Comparison of ENCODE assay signal across 8 cellular contexts in the genomic region with DNA sequence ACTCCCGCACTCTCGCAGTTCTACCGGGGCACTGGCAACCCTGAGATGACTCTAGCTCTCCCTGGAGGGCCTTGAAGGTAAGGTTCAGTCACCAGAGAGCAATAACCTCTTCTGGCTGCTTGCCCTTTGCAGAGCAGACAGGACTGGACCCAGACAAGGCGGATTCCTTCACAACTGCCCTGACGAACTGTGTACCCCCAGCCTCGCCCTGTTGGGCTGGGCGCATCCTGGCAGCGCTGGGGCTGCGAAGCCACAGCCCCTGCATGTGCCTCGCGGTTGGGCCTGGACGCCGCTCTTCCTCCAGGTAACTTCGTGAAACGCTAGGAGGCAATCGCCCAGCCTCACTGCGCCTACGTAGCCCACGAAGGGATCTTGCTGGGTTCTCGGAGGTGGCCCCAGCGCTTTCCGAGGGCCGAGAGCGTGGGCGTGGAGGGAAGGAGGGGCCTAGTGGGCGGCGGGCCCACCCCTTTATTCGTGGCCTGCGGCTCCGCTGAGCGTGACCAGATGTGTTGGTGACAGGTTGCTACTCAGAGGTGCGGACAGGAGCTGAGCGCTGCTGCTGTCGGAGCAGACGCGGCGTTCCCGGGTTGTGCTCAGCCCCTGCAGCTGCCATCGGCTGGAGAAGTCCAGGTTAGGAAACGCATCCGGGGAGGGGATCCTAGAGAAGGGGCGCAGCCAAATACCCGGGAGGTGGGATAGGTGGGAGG. TPM values are rescaled to one million over a fixed set of nuclear protein-coding genes. Genes with fewer than 3 reads are reported as not detected.
A peak's percentile ranks its signal among the peaks of the same experiment; 100 is the strongest.
DNase-seq lines count a peak whose midpoint lies in the region; ATAC-seq, FAIRE-seq and TF ChIP-seq lines count a peak whose summit lies in the region.

No MANE protein-coding gene starts in this region.

- CTCF ChIA-PET in CD8-positive, alpha-beta T cell (lab: Charles Lee): no interaction called here

- no peaks in the 10 kb centered on the region for H3K27me3 ChIP-seq in CD8-positive, alpha-beta T cell (ENCODE audit: insufficient read depth, low read length)

- H3K9me3 Mint-ChIP-seq in CD8-positive, alpha-beta T cell: no peaks in the 10 kb centered on the region
- no peaks in the 10 kb centered on the region for H3K9me3 Mint-ChIP-seq in dendritic cell treated with granulocyte-macrophage colony-stimulating factor and Interleukin-4, amounts not matched to agents 40 ng/mL and 50 ng/mL, for 4 days
- H3K9me3 Mint-ChIP-seq in natural killer cell: no peaks in the 10 kb centered on the region

- H3K4me3 Mint-ChIP-seq in CD8-positive, alpha-beta T cell: peak overlapping the region; percentile 83
- H3K4me3 Mint-ChIP-seq in dendritic cell treated with granulocyte-macrophage colony-stimulating factor and Interleukin-4, amounts not matched to agents 40 ng/mL and 50 ng/mL, for 4 days: peak overlapping the region; percentile 50
- peak overlapping the region; percentile 85 for H3K4me3 Mint-ChIP-seq in natural killer cell

- no peak overlapping the region for H3K27ac ChIP-seq in CD8-positive, alpha-beta T cell (ENCODE audit: low read depth, low read length)

- TF ChIP-seq CTCF in CD8-positive, alpha-beta T cell (IDR thresholded peaks at IDR 0.05): no peak
- no peak for TF ChIP-seq CTCF in natural killer cell (IDR thresholded peaks at IDR 0.05)

- H3K4me1 Mint-ChIP-seq in CD8-positive, alpha-beta T cell (ENCODE audit: low read depth): peaks cover 15% of the 10 kb centered on the region
- peaks cover 31% of the 10 kb centered on the region for H3K4me1 Mint-ChIP-seq in dendritic cell treated with granulocyte-macrophage colony-stimulating factor and Interleukin-4, amounts not matched to agents 40 ng/mL and 50 ng/mL, for 4 days (ENCODE audit: low read depth)
- peaks cover 12 to 37% of the 10 kb centered on the region in 2 donors for H3K4me1 Mint-ChIP-seq in natural killer cell

- peak overlapping the region; percentile 66 for H3K4me3 ChIP-seq in CD8-positive, alpha-beta T cell (ENCODE audit: low read depth, low read length)

- DNase-seq in CD8-positive, alpha-beta T cell: peak in 5 of 7 experiments; percentile 1 to 52 (median 20)
- DNase-seq in RCC 7860 (ENCODE audit: low spot score): peak; percentile 9
- DNase-seq in natural killer cell: no peak
- DNase-seq in GM19239 (ENCODE audit: insufficient read length, low spot score): no peak
- DNase-seq in superior temporal gyrus (ENCODE audit: extremely low spot score): no peak
- no peak for DNase-seq in SW 1271 (lab: John Stamatoyannopoulos, UW)

- ATAC-seq in CD8-positive, alpha-beta T cell: no peak
- peak; percentile 18 to 45 (median 27) for ATAC-seq in natural killer cell
- no peak for ATAC-seq in HG03469 (IDR thresholded peaks at IDR 0.05; ENCODE audit: unreplicated experiment)

- intact Hi-C loops in CD8-positive, alpha-beta T cell (cut with DNase I, micrococcal nuclease): loop anchor here (5.0 to 10.0 kb wide), 6 partner anchors 124 to 544 kb away; no protein-coding TSS in a partner anchor
- intact Hi-C loops in dendritic cell treated with granulocyte-macrophage colony-stimulating factor and Interleukin-4, amounts not matched to agents 40 ng/mL and 50 ng/mL, for 4 days (cut with micrococcal nuclease): loop anchor here (10.0 kb wide), 1 partner anchor 124 kb away; no protein-coding TSS in a partner anchor
- intact Hi-C loops in natural killer cell (cut with micrococcal nuclease): loop anchor here (10.0 kb wide), 1 partner anchor 224 kb away; no protein-coding TSS in a partner anchor

- no peak for FAIRE-seq in RCC 7860 (lab: Jason Lieb, UNC)
- FAIRE-seq in GM19239 (lab: Jason Lieb, UNC): no peak

- POLR2A ChIA-PET in CD8-positive, alpha-beta T cell (lab: Charles Lee): no interaction called here

- no peaks in the 10 kb centered on the region for H3K36me3 ChIP-seq in CD8-positive, alpha-beta T cell (ENCODE audit: insufficient read depth, low read length)

- H3K27me3 Mint-ChIP-seq in CD8-positive, alpha-beta T cell (ENCODE audit: low read depth): peaks cover 19% of the 10 kb centered on the region
- peaks cover 71% of the 10 kb centered on the region for H3K27me3 Mint-ChIP-seq in dendritic cell treated with granulocyte-macrophage colony-stimulating factor and Interleukin-4, amounts not matched to agents 40 ng/mL and 50 ng/mL, for 4 days
- peaks cover 25 to 26% of the 10 kb centered on the region in 2 donors for H3K27me3 Mint-ChIP-seq in natural killer cell (ENCODE audit: low read depth in 2 of 2)

- H3K9me3 ChIP-seq in CD8-positive, alpha-beta T cell (ENCODE audit: low read length): no peaks in the 10 kb centered on the region

- H3K4me1 ChIP-seq in CD8-positive, alpha-beta T cell (ENCODE audit: insufficient read depth, low read length): peaks cover 16% of the 10 kb centered on the region

- no peak overlapping the region for H3K27ac Mint-ChIP-seq in CD8-positive, alpha-beta T cell
- no peak overlapping the region for H3K27ac Mint-ChIP-seq in dendritic cell treated with granulocyte-macrophage colony-stimulating factor and Interleukin-4, amounts not matched to agents 40 ng/mL and 50 ng/mL, for 4 days
- no peak overlapping the region for H3K27ac Mint-ChIP-seq in natural killer cell

- H3K36me3 Mint-ChIP-seq in CD8-positive, alpha-beta T cell: no peaks in the 10 kb centered on the region
- no peaks in the 10 kb centered on the region for H3K36me3 Mint-ChIP-seq in dendritic cell treated with granulocyte-macrophage colony-stimulating factor and Interleukin-4, amounts not matched to agents 40 ng/mL and 50 ng/mL, for 4 days (ENCODE audit: low read depth)
- H3K36me3 Mint-ChIP-seq in natural killer cell: no peaks in the 10 kb centered on the region

RNA-seq across cellular contexts. Expression of gene MAMLD1, which starts 1.9 kb away (rescaled TPM):
- 1 to 10 TPM in 1 of 2 experiments, under 1 TPM in 1; 0.39 to 1.2 TPM for total RNA-seq in CD8-positive, alpha-beta T cell
- total RNA-seq in natural killer cell: 1 to 10 TPM in 1 of 3 donors, under 1 TPM in 2; 0.23 to 1.1 (median 0.45) TPM

Comparison
In these comparisons a context has a peak if more than half of its experiments do, and no peak if none do; other contexts are left out.
1. ATAC-seq: peak in natural killer cell (3 of 3); none in CD8-positive, alpha-beta T cell (single experiment) and HG03469 (single experiment).
2. DNase-seq: peak in CD8-positive, alpha-beta T cell (5 of 7) and RCC 7860 (single experiment); none in natural killer cell (single experiment), GM19239 (single experiment), superior temporal gyrus (single experiment) and SW 1271 (0 of 2).
3. Peak in every context shown above with its lines, with median percentiles within 50 percentile points of each other: H3K4me3 Mint-ChIP-seq.